ENCODE assay signal across 8 cellular contexts in genomic region chr13:40206241-40207109, GRCh38.
A peak's percentile ranks its signal among the peaks of the same experiment; 100 is the strongest.
DNase-seq lines count a peak whose midpoint lies in the region; ATAC-seq, FAIRE-seq and TF ChIP-seq lines count a peak whose summit lies in the region.

No MANE protein-coding gene starts in this region.

- DNase-seq in NCI-H2171 (lab: John Stamatoyannopoulos, UW) (peak; percentile 4), HTR-8/SVneo (ENCODE audit: insufficient read length, low spot score) (no peak), NCI-H1436 (lab: John Stamatoyannopoulos, UW) (no peak), H54 (ENCODE audit: insufficient read length, low spot score) (no peak)
- DNase-seq in natural killer cell treated with Interleukin-12 subunit alpha and Interleukin-12 subunit beta and Interleukin-15 and Interleukin-18, amount 100 ng/mL, for 72 hours (ENCODE audit: low spot score): no peak

- H3K36me3 Mint-ChIP-seq in natural killer cell treated with Interleukin-12 subunit alpha and Interleukin-12 subunit beta and Interleukin-15 and Interleukin-18, amount 100 ng/mL, for 72 hours: no peaks in the 10 kb centered on the region

- H3K9me3 Mint-ChIP-seq in natural killer cell treated with Interleukin-12 subunit alpha and Interleukin-12 subunit beta and Interleukin-15 and Interleukin-18, amount 100 ng/mL, for 72 hours: no peaks in the 10 kb centered on the region

- peak overlapping the region; percentile 64 for H3K4me3 Mint-ChIP-seq in natural killer cell treated with Interleukin-12 subunit alpha and Interleukin-12 subunit beta and Interleukin-15 and Interleukin-18, amount 100 ng/mL, for 72 hours

- FAIRE-seq in HTR-8/SVneo (lab: Jason Lieb, UNC) (no peak), H54 (lab: Jason Lieb, UNC) (no peak)

- peaks cover 19 to 22% of the 10 kb centered on the region in 2 donors for H3K4me1 Mint-ChIP-seq in natural killer cell treated with Interleukin-12 subunit alpha and Interleukin-12 subunit beta and Interleukin-15 and Interleukin-18, amount 100 ng/mL, for 72 hours (ENCODE audit: low read depth in 2 of 2)

- ATAC-seq in GM18858 (IDR thresholded peaks at IDR 0.05; ENCODE audit: unreplicated experiment): peak; percentile 35
- peak; percentile 40 for ATAC-seq in HG02623 (IDR thresholded peaks at IDR 0.05; ENCODE audit: unreplicated experiment)
- ATAC-seq in natural killer cell treated with Interleukin-12 subunit alpha and Interleukin-12 subunit beta and Interleukin-15 and Interleukin-18, amount 100 ng/mL, for 72 hours: peak; percentile 66 to 73

- H3K27me3 Mint-ChIP-seq in natural killer cell treated with Interleukin-12 subunit alpha and Interleukin-12 subunit beta and Interleukin-15 and Interleukin-18, amount 100 ng/mL, for 72 hours: no peaks in the 10 kb centered on the region

- no peak for TF ChIP-seq POLR2A in H54 (IDR thresholded peaks at IDR 0.05; ENCODE audit: low read depth, low read length)

- peak overlapping the region; percentile 74 to 90 for H3K27ac Mint-ChIP-seq in natural killer cell treated with Interleukin-12 subunit alpha and Interleukin-12 subunit beta and Interleukin-15 and Interleukin-18, amount 100 ng/mL, for 72 hours

- H3K27ac ChIP-seq in angular gyrus (ENCODE audit: low read depth, low read length): peak overlapping the region; percentile 76
